In the genomic region with DNA sequence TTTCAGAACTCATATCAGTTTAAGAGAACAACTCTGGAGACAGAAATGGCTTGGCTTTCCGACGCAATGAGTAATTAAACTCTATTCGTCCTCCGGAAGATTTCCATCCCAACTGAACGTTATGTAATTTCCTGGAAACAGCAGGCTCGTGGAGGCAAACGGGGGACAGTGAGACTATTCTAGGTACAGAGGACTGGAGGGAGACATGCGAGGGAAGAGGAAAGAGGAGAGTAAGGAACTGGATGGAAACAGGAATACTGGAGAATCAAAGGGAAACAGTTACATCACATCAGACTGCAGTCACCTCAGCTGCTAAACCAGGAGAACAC, we compare ENCODE assay signal across 12 cellular contexts. TPM values are rescaled to one million over a fixed set of nuclear protein-coding genes. Genes with fewer than 3 reads are reported as not detected.
DNase-seq lines count a peak whose midpoint lies in the region; ATAC-seq and TF ChIP-seq lines count a peak whose summit lies in the region.
"Had no signal": no experiment of that assay in that cellular context is flagged by ENCODE, and none has a peak within 500 bp of the region (broad histone marks: within the 10 kb centered on the region; RNA-seq: fewer than 3 reads in every experiment).

No MANE protein-coding gene starts in this region.

- in situ Hi-C loops in brain microvascular endothelial cell (cut with HindIII; ENCODE audit: low pct_ligation_motif_present, low sequenced_read_pairs): no loop called here

- H3K27me3 ChIP-seq in brain microvascular endothelial cell (replicated peaks) (no peaks in the 10 kb centered on the region), prostate gland (replicated peaks; ENCODE audit: insufficient read depth) (no peaks in the 10 kb centered on the region)

- peak overlapping the region; percentile 8 for H3K27ac ChIP-seq in brain microvascular endothelial cell
- peak overlapping the region; percentile 82 to 83 for H3K27ac ChIP-seq in prostate gland

- peaks cover 3% of the 10 kb centered on the region for H3K4me1 ChIP-seq in prostate gland (replicated peaks)

- WGBS in prostate gland: 40% methylated on average over 8 of the region's 8 CpGs

- DNase-seq in Ammon's horn (ENCODE audit: low spot score) (peak; percentile 72), brain microvascular endothelial cell (no peak), inferior parietal cortex (ENCODE audit: extremely low spot score) (peak; percentile 84), prostate gland (ENCODE audit: low spot score) (no peak), HPDE6-E6E7 (ENCODE audit: extremely low spot score) (no peak)
- no peak for DNase-seq in activated effector memory CD4-positive, alpha-beta T cell treated with Interleukin-2 at 50 U/mL for 16 hours
- DNase-seq in activated CD4-positive, CD25-positive, alpha-beta regulatory T cell treated with anti-CD3 and anti-CD28 coated beads, Interleukin-2, amount 50 U/mL, for 72 hours: no peak
- DNase-seq: AML-193; kidney glomerular epithelial cell; NCI-H774; stimulated activated CD4-positive, alpha-beta T cell treated with anti-CD3 and anti-CD28 coated beads, Interleukin-4, amount 100 ng/mL, for 1 hour had no signal

- no peak for TF ChIP-seq POLR2A in prostate gland (IDR thresholded peaks at IDR 0.05)

- no peak for ATAC-seq in GM19452 (IDR thresholded peaks at IDR 0.05; ENCODE audit: unreplicated experiment)

- H3K4me3 ChIP-seq in brain microvascular endothelial cell (ENCODE audit: low read depth, low read length): no peak overlapping the region
- H3K4me3 ChIP-seq in prostate gland: no peak overlapping the region

- peaks cover 10% of the 10 kb centered on the region for H3K36me3 ChIP-seq in brain microvascular endothelial cell (replicated peaks)
- H3K36me3 ChIP-seq in prostate gland: no peaks in the 10 kb centered on the region

- no peaks in the 10 kb centered on the region for H3K9me3 ChIP-seq in prostate gland

- intact Hi-C loops in prostate gland (cut with DNase I): no loop called here

- no peak for TF ChIP-seq CTCF in brain microvascular endothelial cell (IDR thresholded peaks at IDR 0.05; ENCODE audit: low read depth, low read length, missing control alignments)
- no peak for TF ChIP-seq CTCF in prostate gland (IDR thresholded peaks at IDR 0.05)

RNA-seq across cellular contexts. Expression of a gene that starts 28.3 kb away (rescaled TPM):
- total RNA-seq in prostate gland: 10 to 100 TPM; 15.4 to 41.4 TPM

Comparison
In these comparisons a context has a peak if more than half of its experiments do, and no peak if none do; other contexts are left out.
1. DNase-seq: peak in Ammon's horn (single experiment) and inferior parietal cortex (single experiment); none in brain microvascular endothelial cell (single experiment), prostate gland (single experiment), HPDE6-E6E7 (single experiment), activated effector memory CD4-positive, alpha-beta T cell treated with Interleukin-2 at 50 U/mL for 16 hours (single experiment) and activated CD4-positive, CD25-positive, alpha-beta regulatory T cell treated with anti-CD3 and anti-CD28 coated beads, Interleukin-2, amount 50 U/mL, for 72 hours (single experiment).